Comparison of ENCODE assay signal across 18 cellular contexts in genomic region chr21:44332965-44333364, GRCh38. TPM values are rescaled to one million over a fixed set of nuclear protein-coding genes. Genes with fewer than 3 reads are reported as not detected.
DNase-seq lines count a peak whose midpoint lies in the region; ATAC-seq, FAIRE-seq and TF ChIP-seq lines count a peak whose summit lies in the region.
"Had no signal": no experiment of that assay in that cellular context is flagged by ENCODE, and none has a peak within 500 bp of the region (broad histone marks: within the 10 kb centered on the region; RNA-seq: fewer than 3 reads in every experiment).

No MANE protein-coding gene starts in this region.

- peak overlapping the region; percentile 44 for H3K27ac Mint-ChIP-seq in central memory CD8-positive, alpha-beta T cell (ENCODE audit: low read depth)
- H3K27ac Mint-ChIP-seq in neural crest cell (ENCODE audit: unreplicated experiment) (no peak overlapping the region), endodermal cell (no peak overlapping the region)

- H3K27ac ChIP-seq in BLaER1 (no peak overlapping the region), esophagus muscularis mucosa (replicated peaks in 1 of 4) (no peak overlapping the region), endodermal cell (ENCODE audit: low read depth, low read length) (no peak overlapping the region)
- H3K27ac ChIP-seq: C4-2B had no signal

- H3K4me1 Mint-ChIP-seq in central memory CD8-positive, alpha-beta T cell, result peaks cover 5% of the 10 kb centered on the region
- H3K4me1 Mint-ChIP-seq in neural crest cell, result peaks cover 16% of the 10 kb centered on the region
- H3K4me1 Mint-ChIP-seq in endodermal cell, result peaks cover 11% of the 10 kb centered on the region

- no peak for TF ChIP-seq CTCF in neural crest cell (conservative IDR thresholded peaks at IDR 0.05)
- TF ChIP-seq CTCF in esophagus muscularis mucosa (IDR thresholded peaks at IDR 0.05), result no peak
- TF ChIP-seq CTCF in endodermal cell (conservative IDR thresholded peaks at IDR 0.05), result no peak

- peak overlapping the region; percentile 91 for H3K4me2 ChIP-seq in BLaER1

- no peak for DNase-seq in GM12891 (ENCODE audit: insufficient read length, low spot score)
- no peak for DNase-seq in central memory CD8-positive, alpha-beta T cell (ENCODE audit: low spot score in 2 of 2)
- no peak for DNase-seq in neural crest cell (ENCODE audit: low read depth, low spot score)
- no peak for DNase-seq in esophagus muscularis mucosa (ENCODE audit: extremely low spot score)
- no peak for DNase-seq in CD1c-positive myeloid dendritic cell (ENCODE audit: extremely low spot score)
- DNase-seq in endodermal cell, result no peak
- DNase-seq: ACHN, DMS53, GF-D8, GOT3 had no signal

- peaks cover 88% of the 10 kb centered on the region for H3K4me1 ChIP-seq in BLaER1
- peaks cover 0 to 14% (median 6%) of the 10 kb centered on the region in 4 donors for H3K4me1 ChIP-seq in esophagus muscularis mucosa
- no peaks in the 10 kb centered on the region for H3K4me1 ChIP-seq in endodermal cell (ENCODE audit: control insufficient read depth, insufficient read depth, low read length)
- H3K4me1 ChIP-seq: HAP-1 had no signal

- H3K4me3 ChIP-seq in BLaER1, result no peak overlapping the region
- H3K4me3 ChIP-seq in esophagus muscularis mucosa, result no peak overlapping the region
- no peak overlapping the region for H3K4me3 ChIP-seq in endodermal cell (ENCODE audit: low read length)
- H3K4me3 ChIP-seq: HAP-1 had no signal

- ATAC-seq in central memory CD8-positive, alpha-beta T cell (replicated peaks; ENCODE audit: extremely low read depth, poor library complexity, severe bottlenecking), result no peak
- no peak for ATAC-seq in HG03520 (IDR thresholded peaks at IDR 0.05; ENCODE audit: unreplicated experiment)

- H3K9me3 Mint-ChIP-seq in central memory CD8-positive, alpha-beta T cell, result no peaks in the 10 kb centered on the region
- H3K9me3 Mint-ChIP-seq in neural crest cell, result no peaks in the 10 kb centered on the region
- H3K9me3 Mint-ChIP-seq in endodermal cell, result no peaks in the 10 kb centered on the region
- H3K9me3 Mint-ChIP-seq: CD8-positive, alpha-beta memory T cell had no signal

- TF ChIP-seq POLR2A in GM12891 (IDR thresholded peaks at IDR 0.05; ENCODE audit: low read depth, low read length) (no peak), esophagus muscularis mucosa (IDR thresholded peaks at IDR 0.05; ENCODE audit: low read depth) (no peak)

- peaks cover 85% of the 10 kb centered on the region for H4K20me1 ChIP-seq in BLaER1

- H3K9ac ChIP-seq in BLaER1 (no peak overlapping the region), endodermal cell (ENCODE audit: extremely low read depth, low read length, poor library complexity, severe bottlenecking) (no peak overlapping the region)

- H3K36me3 Mint-ChIP-seq in central memory CD8-positive, alpha-beta T cell (ENCODE audit: insufficient read depth), result peaks cover 26% of the 10 kb centered on the region
- peaks cover 3% of the 10 kb centered on the region for H3K36me3 Mint-ChIP-seq in neural crest cell (ENCODE audit: low read depth)
- H3K36me3 Mint-ChIP-seq in endodermal cell (ENCODE audit: low read depth), result peaks cover 9% of the 10 kb centered on the region

- no peak overlapping the region for H3K4me3 Mint-ChIP-seq in central memory CD8-positive, alpha-beta T cell
- H3K4me3 Mint-ChIP-seq in neural crest cell (peak overlapping the region; percentile 38), endodermal cell (no peak overlapping the region)
- H3K4me3 Mint-ChIP-seq: CD8-positive, alpha-beta memory T cell had no signal

- WGBS in esophagus muscularis mucosa, result 93% methylated on average over 11 of the region's 22 CpGs
- WGBS in endodermal cell (ENCODE audit: insufficient coverage in 1 of 2, insufficient read length in 1 of 2), 2 experiments, result 95 to 96% methylated on average over 16 to 22 of the region's 22 CpGs

- intact Hi-C loops in esophagus muscularis mucosa (cut with DNase I), result no loop called here

- H3K36me3 ChIP-seq in BLaER1 (peaks cover 40% of the 10 kb centered on the region; the same call in 1 of the 2 replicates), esophagus muscularis mucosa (peaks cover 0 to 73% (median 59%) of the 10 kb centered on the region in 4 donors), endodermal cell (ENCODE audit: control insufficient read depth, insufficient read depth, low read length) (peaks cover 10% of the 10 kb centered on the region)
- H3K36me3 ChIP-seq: HAP-1 had no signal

- TF ChIP-seq EP300 in esophagus muscularis mucosa (IDR thresholded peaks at IDR 0.05), result no peak

- H3K9me3 ChIP-seq in BLaER1, result no peaks in the 10 kb centered on the region
- no peaks in the 10 kb centered on the region for H3K9me3 ChIP-seq in esophagus muscularis mucosa
- no peaks in the 10 kb centered on the region for H3K9me3 ChIP-seq in endodermal cell (ENCODE audit: control insufficient read depth, low read length)
- H3K9me3 ChIP-seq: HAP-1 had no signal

- no peaks in the 10 kb centered on the region for H3K27me3 ChIP-seq in BLaER1
- no peaks in the 10 kb centered on the region for H3K27me3 ChIP-seq in esophagus muscularis mucosa
- no peaks in the 10 kb centered on the region for H3K27me3 ChIP-seq in endodermal cell (ENCODE audit: control insufficient read depth, insufficient read depth, low read length, poor library complexity, severe bottlenecking)

- H3K27me3 Mint-ChIP-seq in central memory CD8-positive, alpha-beta T cell, result no peaks in the 10 kb centered on the region
- H3K27me3 Mint-ChIP-seq in neural crest cell (ENCODE audit: low read depth), result peaks cover 3% of the 10 kb centered on the region
- H3K27me3 Mint-ChIP-seq in endodermal cell (ENCODE audit: insufficient read depth), result no peaks in the 10 kb centered on the region
- H3K27me3 Mint-ChIP-seq: CD8-positive, alpha-beta memory T cell had no signal

- no peak for FAIRE-seq in GM12891 (lab: Jason Lieb, UNC)
- FAIRE-seq: GM18507 had no signal

TF ChIP-seq in GM12891, 5 proteins besides CTCF, POLR2A, EP300 and RAD21:
- TF ChIP-seq POLR2AphosphoS5 (IDR thresholded peaks at IDR 0.05; ENCODE audit: low read depth, low read length), result peak; percentile 13; the same call in 1 of the 2 replicates
- TF ChIP-seq PAX5 (IDR thresholded peaks at IDR 0.05; ENCODE audit: insufficient read depth, low read length, severe bottlenecking), result no peak

RNA-seq across cellular contexts. Expression of gene CFAP410, which starts 6.2 kb away (rescaled TPM):
- 21.5 TPM for polyA plus RNA-seq in GM12891 (2012; ENCODE audit: low read depth, missing spikeins)
- total RNA-seq in neural crest cell, result 23.9 and 24.6 TPM in 2 replicates
- 10 to 100 TPM; 26.6 to 43.5 (median 32.3) TPM for total RNA-seq in esophagus muscularis mucosa
- total RNA-seq in endodermal cell, result 10 to 100 TPM; 33.1 to 35.7 TPM
- polyA plus RNA-seq in endodermal cell (2013, experiment 1 of 2), result 18.8 TPM
- 17.7 TPM for polyA plus RNA-seq in endodermal cell (2013, experiment 2 of 2)

RNA-seq across cellular contexts. Expression of gene TRPM2, which starts 20.5 kb away (rescaled TPM):
- 7.6 TPM for polyA plus RNA-seq in GM12891 (2012; ENCODE audit: low read depth, missing spikeins)
- total RNA-seq in neural crest cell, result not detected in 2 replicates
- total RNA-seq in esophagus muscularis mucosa, result 1 to 10 TPM; 1.6 to 3.5 (median 2.7) TPM
- total RNA-seq in endodermal cell, result 10 to 100 TPM in 1 of 2 donors, 1 to 10 TPM in 1; 1.6 to 12.5 TPM
- 0.36 TPM for polyA plus RNA-seq in endodermal cell (2013, experiment 1 of 2)
- polyA plus RNA-seq in endodermal cell (2013, experiment 2 of 2), result 0.33 TPM

RNA-seq across cellular contexts. Expression of gene PFKL, which starts 33.1 kb away (rescaled TPM):
- 161 TPM for polyA plus RNA-seq in GM12891 (2012; ENCODE audit: low read depth, missing spikeins)
- total RNA-seq in neural crest cell (94.7 and 96.1 TPM in 2 replicates), esophagus muscularis mucosa (100 to 1,000 TPM in 1 of 4 donors, 10 to 100 TPM in 3; 61.5 to 109 (median 83.4) TPM), endodermal cell (100 to 1,000 TPM; 195 to 198 TPM)
- polyA plus RNA-seq in endodermal cell (2013, experiment 1 of 2), result 97.2 TPM
- polyA plus RNA-seq in endodermal cell (2013, experiment 2 of 2), result 95.3 TPM

RNA-seq across cellular contexts. Expression of gene AIRE, which starts 47.3 kb away (rescaled TPM):
- polyA plus RNA-seq in GM12891 (2012; ENCODE audit: low read depth, missing spikeins), result 0.10 TPM
- not detected in 2 replicates for total RNA-seq in neural crest cell
- total RNA-seq in esophagus muscularis mucosa, result not detected
- total RNA-seq in endodermal cell, result 1 to 10 TPM; 1.2 to 2.7 TPM
- polyA plus RNA-seq in endodermal cell (2013, experiment 1 of 2), result 0.57 TPM
- 0.46 TPM for polyA plus RNA-seq in endodermal cell (2013, experiment 2 of 2)
- total RNA-seq: A172; CD8-positive, alpha-beta memory T cell; HT1080 had no signal
